Comparison of ENCODE assay signal across 1 cellular context in the genomic region with DNA sequence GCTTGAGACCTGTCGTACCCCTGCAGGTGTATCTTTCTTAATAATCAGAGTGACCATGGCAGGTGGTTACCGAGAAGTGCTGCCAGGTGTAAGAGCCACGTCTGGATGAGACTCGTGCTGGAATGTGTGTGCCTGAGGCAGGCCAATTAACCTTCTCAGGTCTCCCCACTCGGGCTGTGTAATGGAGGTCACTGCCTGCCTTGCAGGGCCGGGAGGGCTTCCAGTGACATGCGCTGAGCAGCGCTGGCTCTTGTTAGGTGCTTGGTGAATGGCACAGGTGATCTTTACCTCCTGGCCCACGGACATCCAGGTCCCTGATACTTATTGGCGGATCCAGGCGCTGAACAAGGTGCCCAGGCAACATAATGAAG.
TF ChIP-seq lines count a peak whose summit lies in the region.

No MANE protein-coding gene starts in this region.

TF ChIP-seq in GM23338, 12 proteins besides CTCF, POLR2A, EP300 and RAD21 (continued from another document):
- TF ChIP-seq ZNF462 (CRISPR knock-in tag; IDR thresholded peaks at IDR 0.05) (no peak), NANOG (IDR thresholded peaks at IDR 0.05; ENCODE audit: borderline replicate concordance) (no peak)
TF ChIP-seq in GM23338: peak in this region for 0.
